In genomic region chrX:18906286-18906685, GRCh38 we compare ENCODE assay signal across 24 cellular contexts.
"Had no signal": no experiment of that assay in that cellular context is flagged by ENCODE, and none has a peak within 500 bp of the region (broad histone marks: within the 10 kb centered on the region; RNA-seq: fewer than 3 reads in every experiment).

No MANE protein-coding gene starts in this region.

- H3K4me3 ChIP-seq: colonic mucosa, coronary artery, dorsolateral prefrontal cortex, esophagus muscularis mucosa, esophagus squamous epithelium, gastrocnemius medialis, gastroesophageal sphincter, heart left ventricle, heart right ventricle had no signal

- DNase-seq: colonic mucosa; cortex of kidney; dermis blood vessel endothelial cell; effector CD4-positive, alpha-beta T cell; effector CD8-positive, alpha-beta T cell; effector memory CD4-positive, alpha-beta T cell; effector memory CD8-positive, alpha-beta T cell; endodermal cell; erythroblast; esophagus squamous epithelium; foreskin fibroblast; foreskin keratinocyte; foreskin melanocyte; gastrocnemius medialis; glutamatergic neuron; head of caudate nucleus; heart left ventricle; heart right ventricle had no signal

- H3K36me3 ChIP-seq: colonic mucosa had no signal

- H3K27me3 ChIP-seq: colonic mucosa, esophagus muscularis mucosa, esophagus squamous epithelium, foreskin keratinocyte, gastrocnemius medialis, gastroesophageal sphincter, heart left ventricle, heart right ventricle had no signal

- H3K9me3 ChIP-seq: colonic mucosa, esophagus muscularis mucosa, esophagus squamous epithelium, gastrocnemius medialis, gastroesophageal sphincter, heart left ventricle, heart right ventricle had no signal

- H3K27ac ChIP-seq: colonic mucosa, coronary artery, dorsolateral prefrontal cortex, epithelial cell of prostate, esophagus muscularis mucosa, esophagus squamous epithelium, foreskin keratinocyte, gastrocnemius medialis, gastroesophageal sphincter, heart left ventricle, heart right ventricle had no signal

- H3K4me1 ChIP-seq: colonic mucosa, esophagus muscularis mucosa, esophagus squamous epithelium, foreskin keratinocyte, gastrocnemius medialis, gastroesophageal sphincter, heart left ventricle, heart right ventricle had no signal

- ATAC-seq: effector memory CD8-positive, alpha-beta T cell; esophagus mucosa; foreskin keratinocyte; gastrocnemius medialis; gastroesophageal sphincter; heart left ventricle; heart right ventricle had no signal
